In genomic region chr14:41609704-41610183, GRCh38 we compare ENCODE assay signal across 8 cellular contexts. TPM values are rescaled to one million over a fixed set of nuclear protein-coding genes. Genes with fewer than 3 reads are reported as not detected.
DNase-seq lines count a peak whose midpoint lies in the region; ATAC-seq and TF ChIP-seq lines count a peak whose summit lies in the region.

No MANE protein-coding gene starts in this region.

- 4 to 11% methylated on average over 24 of the region's 24 CpGs for WGBS in sigmoid colon, 2 donors

- H3K36me3 ChIP-seq in left ventricle myocardium inferior (no peaks in the 10 kb centered on the region), sigmoid colon (no peaks in the 10 kb centered on the region)

- H3K27me3 ChIP-seq in left ventricle myocardium inferior (ENCODE audit: low read depth) (peaks cover 79% of the 10 kb centered on the region), sigmoid colon (peaks cover 4 to 63% (median 47%) of the 10 kb centered on the region in 3 donors)

- H3K27me3 Mint-ChIP-seq in activated T-cell treated with anti-CD3 and anti-CD28 coated beads, Interleukin-2, amount 50 U/mL, for 24 hours, result peaks cover 73% of the 10 kb centered on the region
- peaks cover 71% of the 10 kb centered on the region for H3K27me3 Mint-ChIP-seq in T-helper 17 cell

- peak; percentile 32 for DNase-seq in activated T-cell treated with anti-CD3 and anti-CD28 coated beads, Interleukin-2, amount 50 U/mL, for 24 hours
- DNase-seq in activated T-cell treated with anti-CD3 and anti-CD28 coated beads for 4 hours (no peak), SW480 (ENCODE audit: low spot score) (peak; percentile 21), left ventricle myocardium inferior (peak; percentile 38), sigmoid colon (peak; percentile 74), T-helper 17 cell (no peak), NCI-H226 (no peak), NOMO-1 treated with dmso at 0.1 percent for 144 hours (lab: John Stamatoyannopoulos, UW; ENCODE audit: unreplicated experiment) (no peak)

- intact Hi-C loops in left ventricle myocardium inferior (cut with micrococcal nuclease), result no loop called here
- intact Hi-C loops in sigmoid colon (cut with DNase I), result loop anchor here (10.0 kb wide), 1 partner anchor 585 kb away; no protein-coding TSS in a partner anchor

- TF ChIP-seq EP300 in sigmoid colon (IDR thresholded peaks at IDR 0.05), result no peak

- TF ChIP-seq POLR2A in sigmoid colon (IDR thresholded peaks at IDR 0.05), result no peak

- no peak for ATAC-seq in T-helper 17 cell

- H3K27ac Mint-ChIP-seq in activated T-cell treated with anti-CD3 and anti-CD28 coated beads, Interleukin-2, amount 50 U/mL, for 24 hours, result no peak overlapping the region
- H3K27ac Mint-ChIP-seq in T-helper 17 cell, result no peak overlapping the region

- no peaks in the 10 kb centered on the region for H3K36me3 Mint-ChIP-seq in activated T-cell treated with anti-CD3 and anti-CD28 coated beads, Interleukin-2, amount 50 U/mL, for 24 hours (ENCODE audit: low read depth)
- H3K36me3 Mint-ChIP-seq in T-helper 17 cell (ENCODE audit: low read depth), result peaks cover 9% of the 10 kb centered on the region

- TF ChIP-seq CTCF in left ventricle myocardium inferior (IDR thresholded peaks at IDR 0.05; ENCODE audit: borderline replicate concordance) (no peak), sigmoid colon (IDR thresholded peaks at IDR 0.05) (peak in 1 of 4 experiments; percentile 14)

- H3K9me3 ChIP-seq in left ventricle myocardium inferior (replicated peaks) (no peaks in the 10 kb centered on the region), sigmoid colon (no peaks in the 10 kb centered on the region), T-helper 17 cell (ENCODE audit: control insufficient read depth, low read length, poor library complexity, severe bottlenecking) (peaks cover 3% of the 10 kb centered on the region)

- peak overlapping the region; percentile 25 for H3K27ac ChIP-seq in left ventricle myocardium inferior (replicated peaks)
- peak overlapping the region; percentile 62 to 83 (median 79) for H3K27ac ChIP-seq in sigmoid colon

- no peaks in the 10 kb centered on the region for H3K9me3 Mint-ChIP-seq in activated T-cell treated with anti-CD3 and anti-CD28 coated beads, Interleukin-2, amount 50 U/mL, for 24 hours

- H3K4me1 Mint-ChIP-seq in activated T-cell treated with anti-CD3 and anti-CD28 coated beads, Interleukin-2, amount 50 U/mL, for 24 hours (ENCODE audit: low read depth), result peaks cover 39% of the 10 kb centered on the region
- peaks cover 35% of the 10 kb centered on the region for H3K4me1 Mint-ChIP-seq in T-helper 17 cell

- H3K4me1 ChIP-seq in left ventricle myocardium inferior (peaks cover 43% of the 10 kb centered on the region), sigmoid colon (peaks cover 0 to 43% (median 37%) of the 10 kb centered on the region in 4 donors)

- H3K4me3 Mint-ChIP-seq in activated T-cell treated with anti-CD3 and anti-CD28 coated beads, Interleukin-2, amount 50 U/mL, for 24 hours, result no peak overlapping the region
- no peak overlapping the region for H3K4me3 Mint-ChIP-seq in T-helper 17 cell

- H3K4me3 ChIP-seq in left ventricle myocardium inferior, result peak overlapping the region; percentile 70
- H3K4me3 ChIP-seq in sigmoid colon, result peak overlapping the region; percentile 41 to 59 (median 56)

RNA-seq across cellular contexts. Expression of gene LRFN5, which starts 3.1 kb away (rescaled TPM):
- total RNA-seq in left ventricle myocardium inferior (0.30 TPM), sigmoid colon (10 to 100 TPM in 2 of 4 donors, 1 to 10 TPM in 2; 4.8 to 13.7 (median 9.0) TPM), T-helper 17 cell (not detected)
- polyA plus RNA-seq in sigmoid colon, result under 1 TPM in 2 of 3 donors, not detected in 1; under 0.01 to 0.55 TPM

Comparison
In these comparisons a context has a peak if more than half of its experiments do, and no peak if none do; other contexts are left out.
1. DNase-seq: peak in activated T-cell treated with anti-CD3 and anti-CD28 coated beads, Interleukin-2, amount 50 U/mL, for 24 hours (single experiment), SW480 (single experiment), left ventricle myocardium inferior (single experiment) and sigmoid colon (single experiment); none in activated T-cell treated with anti-CD3 and anti-CD28 coated beads for 4 hours (single experiment), T-helper 17 cell (0 of 3), NCI-H226 (single experiment) and NOMO-1 treated with dmso at 0.1 percent for 144 hours (single experiment).